ENCODE assay signal across 1 cellular context in genomic region chr5:157541452-157542118, GRCh38.
TF ChIP-seq lines count a peak whose summit lies in the region.

No MANE protein-coding gene starts in this region.

TF ChIP-seq in GM12878, 131 proteins besides CTCF, POLR2A, EP300 and RAD21 (continued from another document):
- no peak for TF ChIP-seq STAT1 (conservative IDR thresholded peaks at IDR 0.05)
TF ChIP-seq in GM12878: peak in this region for 0.
